14 cellular contexts compared by ENCODE assay signal in genomic region chr7:22695476-22696132, GRCh38. TPM values are rescaled to one million over a fixed set of nuclear protein-coding genes. Genes with fewer than 3 reads are reported as not detected.
"Had no signal": no experiment of that assay in that cellular context is flagged by ENCODE, and none has a peak within 500 bp of the region (broad histone marks: within the 10 kb centered on the region; RNA-seq: fewer than 3 reads in every experiment).

No MANE protein-coding gene starts in this region.

- H3K36me3 ChIP-seq: heart left ventricle, SJCRH30 had no signal

- H3K27ac ChIP-seq: psoas muscle, SJCRH30 had no signal

- H3K9me3 Mint-ChIP-seq: nephron progenitor cell had no signal

- H3K27ac Mint-ChIP-seq: nephron progenitor cell had no signal

- H3K27me3 ChIP-seq: foreskin keratinocyte, heart left ventricle, SJCRH30 had no signal

- ATAC-seq: heart left ventricle, left colon, mucosa of descending colon, psoas muscle, sciatic nerve had no signal

- H3K4me1 ChIP-seq: psoas muscle, SJCRH30 had no signal

- H3K4me3 Mint-ChIP-seq: nephron progenitor cell had no signal

- DNase-seq: activated effector memory CD4-positive, alpha-beta T cell treated with Interleukin-2 at 50 U/mL for 16 hours; activated T-cell treated with anti-CD3 and anti-CD28 coated beads for 4 hours; foreskin keratinocyte; heart left ventricle; left colon; mucosa of descending colon; nephron progenitor cell; psoas muscle; SJCRH30; stimulated activated CD4-positive, alpha-beta T cell treated with anti-CD3 and anti-CD28 coated beads, Interleukin-2, amount 100 ng/mL, for 24 hours; stimulated activated naive CD4-positive, alpha-beta T cell treated with Interleukin-2 at 50 U/mL for 16 hours had no signal

- H3K4me3 ChIP-seq: heart left ventricle, lung, mucosa of descending colon, psoas muscle, SJCRH30 had no signal

- H3K9me3 ChIP-seq: heart left ventricle, mucosa of descending colon, psoas muscle, SJCRH30 had no signal

RNA-seq across cellular contexts. Expression of gene IL6, which starts 31.4 kb away (rescaled TPM):
- total RNA-seq: SJCRH30, temporal lobe had no signal
